ENCODE assay signal across 25 cellular contexts in genomic region chr15:96072821-96073220, GRCh38.
DNase-seq lines count a peak whose midpoint lies in the region; ATAC-seq, FAIRE-seq and TF ChIP-seq lines count a peak whose summit lies in the region.
"Had no signal": no experiment of that assay in that cellular context is flagged by ENCODE, and none has a peak within 500 bp of the region (broad histone marks: within the 10 kb centered on the region; RNA-seq: fewer than 3 reads in every experiment).

No MANE protein-coding gene starts in this region.

- BruUV-seq in HepG2 (replicated peaks; lab: Mats Ljungman, UMichigan): no TSS peak
- BruUV-seq in Panc1 (replicated peaks; lab: Mats Ljungman, UMichigan): no TSS peak

- TF ChIP-seq POLR2A in HepG2 (IDR thresholded peaks at IDR 0.05; ENCODE audit: insufficient read depth in 1 of 2, low read depth in 2 of 2, low read length in 2 of 2) (no peak), right lobe of liver (IDR thresholded peaks at IDR 0.05) (no peak), H1 (IDR thresholded peaks at IDR 0.05; ENCODE audit: control extremely low read depth in 1 of 2, low read depth in 2 of 2, low read length in 2 of 2) (no peak), GM18505 (IDR thresholded peaks at IDR 0.05; ENCODE audit: borderline replicate concordance, extremely low read depth, insufficient read depth, insufficient read length) (no peak)

- in situ Hi-C loops in HepG2 (cut with HindIII; ENCODE audit: extremely low pct_ligation_motif_present, low pct_unique_long_range_greater_than_20kb) (no loop called here), Panc1 (cut with HindIII; ENCODE audit: low pct_unique_long_range_greater_than_20kb, low sequenced_read_pairs) (no loop called here)

- CTCF ChIA-PET in HepG2 (lab: Yijun Ruan, JAX; ENCODE audit: low intra/inter-chr PET ratio, low total read pairs): no interaction called here
- CTCF ChIA-PET in Panc1 (lab: Charles Lee): no interaction called here
- CTCF ChIA-PET in H1 (lab: Charles Lee; ENCODE audit: partially characterized antibody): interaction anchor here (0.6 to 1.5 kb wide), 5 partner anchors 8 to 277 kb away, joined by 3 read pairs; no protein-coding TSS in a partner anchor

- DNase-seq in HepG2 (ENCODE audit: low spot score) (no peak), right lobe of liver (no peak), Panc1 (ENCODE audit: low read depth, low spot score) (no peak), H1 (ENCODE audit: low read depth in 1 of 2, low spot score in 2 of 2) (no peak), HuH-7 (ENCODE audit: low spot score) (no peak), OCI-M2 (lab: John Stamatoyannopoulos, UW; ENCODE audit: unreplicated experiment) (no peak)
- no peak for DNase-seq in stimulated activated naive CD8-positive, alpha-beta T cell treated with anti-CD3 and anti-CD28 coated beads, Interleukin-15, Interleukin-2, amounts not matched to agents 100 U/mL and 50 U/mL, for 24 hours
- DNase-seq: CD4-positive, CD25-positive, alpha-beta regulatory T cell; HCEC 1CT; Kasumi-1; MV-4-11; NCI-H1105; NCI-H146; NCI-H1930; NCI-H510A; NCI-H69; PC-9; Right ventricle myocardium superior; RPMI8226; T-helper 1 cell had no signal

- TF ChIP-seq CTCF in HepG2 (CRISPR knock-in tag; IDR thresholded peaks at IDR 0.05) (peak; percentile 27), right lobe of liver (IDR thresholded peaks at IDR 0.05) (no peak), Panc1 (IDR thresholded peaks at IDR 0.05) (0 out of 2 replicates have a peak, but pooled peaks have one; percentile 7), H1 (IDR thresholded peaks at IDR 0.05; ENCODE audit: control extremely low read depth in 1 of 3, insufficient read depth in 1 of 3, low read depth in 1 of 3, low read length in 3 of 3) (peak in 2 of 3 experiments; percentile 23 to 26; a peak in 2 of 4 replicates)

- no peak overlapping the region for H2BK12ac ChIP-seq in H1 (ENCODE audit: low read depth, low read length)

- POLR2A ChIA-PET in HepG2 (lab: Yijun Ruan, JAX) (no interaction called here), Panc1 (lab: Charles Lee) (no interaction called here), H1 (lab: Charles Lee; ENCODE audit: partially characterized antibody) (no interaction called here)

- no peak overlapping the region for H4K91ac ChIP-seq in H1 (replicated peaks; ENCODE audit: insufficient read length, low read length)

- H3K27ac ChIP-seq in HepG2 (ENCODE audit: extremely low read length, insufficient read depth, low read length): no peak overlapping the region
- H3K27ac ChIP-seq in right lobe of liver: no peak overlapping the region
- no peak overlapping the region for H3K27ac ChIP-seq in Panc1 (ENCODE audit: low read length)
- no peak overlapping the region for H3K27ac ChIP-seq in H1 (ENCODE audit: low read depth, low read length)
- H3K27ac ChIP-seq: BLaER1, PC-9, SJSA1 had no signal

- no peak overlapping the region for H2BK15ac ChIP-seq in H1 (ENCODE audit: low read length)

- TF ChIP-seq RAD21 in HepG2 (CRISPR knock-in tag; IDR thresholded peaks at IDR 0.05) (no peak), H1 (IDR thresholded peaks at IDR 0.05 in 1 of 2, conservative IDR thresholded peaks at IDR 0.05 in 1 of 2; ENCODE audit: low read depth in 2 of 2, low read length in 2 of 2) (peak; percentile 27 to 31; a peak in 2 of 4 replicates)

- no peak overlapping the region for H3K4ac ChIP-seq in H1 (replicated peaks; ENCODE audit: insufficient read length, low read depth, low read length)

- ATAC-seq in HepG2: no peak
- ATAC-seq in right lobe of liver: no peak
- no peak for ATAC-seq in Panc1
- no peak for ATAC-seq in stimulated activated naive CD8-positive, alpha-beta T cell treated with anti-CD3 and anti-CD28 coated beads, Interleukin-15, Interleukin-2, amounts not matched to agents 100 U/mL and 50 U/mL, for 24 hours
- no peak for ATAC-seq in GM18505 (IDR thresholded peaks at IDR 0.05; ENCODE audit: unreplicated experiment)
- ATAC-seq: GM23338 had no signal

- H4K20me1 ChIP-seq in HepG2 (ENCODE audit: insufficient read depth, low read length) (no peaks in the 10 kb centered on the region), H1 (replicated peaks in 1 of 2; ENCODE audit: control insufficient read depth in 1 of 2, insufficient read depth in 2 of 2, low read length in 2 of 2) (no peaks in the 10 kb centered on the region)
- H4K20me1 ChIP-seq: BLaER1 had no signal

- FAIRE-seq in HepG2 (lab: Jason Lieb, UNC) (no peak), H1 (lab: Jason Lieb, UNC) (no peak)
- FAIRE-seq: D721Med had no signal

- H3K23me2 ChIP-seq in H1 (ENCODE audit: low read depth, low read length): no peaks in the 10 kb centered on the region

- H2BK5ac ChIP-seq in H1 (ENCODE audit: low read depth, low read length): no peak overlapping the region

- no peak overlapping the region for H2AK5ac ChIP-seq in H1 (ENCODE audit: low read depth, low read length)

- H2AFZ ChIP-seq in HepG2 (ENCODE audit: low read length) (no peak overlapping the region), H1 (ENCODE audit: low read length) (no peak overlapping the region)
- H2AFZ ChIP-seq: GM23338, PC-9 had no signal

- H3K9me3 ChIP-seq in HepG2 (ENCODE audit: low read length): no peaks in the 10 kb centered on the region
- no peaks in the 10 kb centered on the region for H3K9me3 ChIP-seq in right lobe of liver
- no peaks in the 10 kb centered on the region for H3K9me3 ChIP-seq in Panc1 (ENCODE audit: control insufficient read depth, insufficient read depth, low read depth, low read length)
- no peaks in the 10 kb centered on the region for H3K9me3 ChIP-seq in H1 (ENCODE audit: insufficient read depth in 2 of 2, low read depth in 1 of 2, low read length in 1 of 2)
- H3K9me3 ChIP-seq: BLaER1, SJSA1 had no signal

- 43% methylated on average over 2 of the region's 2 CpGs for WGBS in HepG2 (ENCODE audit: low lambda C conversion rate)
- 81% methylated on average over 2 of the region's 2 CpGs for WGBS in right lobe of liver (ENCODE audit: insufficient coverage, low coverage, low lambda C conversion rate, missing lambda C conversion rate)
- 90% methylated on average over 2 of the region's 2 CpGs; no CpG with 5 or more reads in 1 of the 2 experiments for WGBS in H1 (ENCODE audit: extremely low coverage in 1 of 2, insufficient coverage in 1 of 2, insufficient read length in 1 of 2, insufficient replicate concordance in 2 of 2, low coverage in 1 of 2, low lambda C conversion rate in 2 of 2, missing lambda C conversion rate in 1 of 2), 2 experiments

- H4K5ac ChIP-seq in H1 (ENCODE audit: insufficient read length, low read depth, low read length): no peak overlapping the region

- H3K79me1 ChIP-seq in H1 (ENCODE audit: low read depth, low read length): no peaks in the 10 kb centered on the region

- H3K79me2 ChIP-seq in HepG2 (ENCODE audit: insufficient read depth, low read length): no peaks in the 10 kb centered on the region
- no peaks in the 10 kb centered on the region for H3K79me2 ChIP-seq in H1 (ENCODE audit: control insufficient read depth in 1 of 2, insufficient read depth in 2 of 2, low read length in 2 of 2)

- no peaks in the 10 kb centered on the region for H3K4me1 ChIP-seq in HepG2 (ENCODE audit: insufficient read depth, low read length)
- no peaks in the 10 kb centered on the region for H3K4me1 ChIP-seq in right lobe of liver
- no peaks in the 10 kb centered on the region for H3K4me1 ChIP-seq in Panc1 (ENCODE audit: control insufficient read depth, insufficient read depth, low read length)
- H3K4me1 ChIP-seq in H1 (replicated peaks in 1 of 4; ENCODE audit: control insufficient read depth in 3 of 4, insufficient read depth in 4 of 4, low read length in 3 of 4): no peaks in the 10 kb centered on the region
- H3K4me1 ChIP-seq: BLaER1 had no signal

- H3K4me2 ChIP-seq in HepG2 (ENCODE audit: low read depth, low read length) (no peak overlapping the region), H1 (ENCODE audit: insufficient read depth in 1 of 2, low read depth in 2 of 2, low read length in 2 of 2) (no peak overlapping the region)
- H3K4me2 ChIP-seq: BLaER1, GM23338, PC-9 had no signal

- no peak overlapping the region for H4K8ac ChIP-seq in H1 (ENCODE audit: extremely low read depth, insufficient read depth, low read length)

- H3K23ac ChIP-seq in H1 (ENCODE audit: insufficient read length): no peak overlapping the region

- H3K36me3 ChIP-seq in HepG2 (replicated peaks in 1 of 2; ENCODE audit: control insufficient read depth in 1 of 2, insufficient read depth in 2 of 2, low read length in 2 of 2): no peaks in the 10 kb centered on the region
- H3K36me3 ChIP-seq in right lobe of liver: no peaks in the 10 kb centered on the region
- H3K36me3 ChIP-seq in Panc1 (ENCODE audit: control insufficient read depth, insufficient read depth, low read length): no peaks in the 10 kb centered on the region
- no peaks in the 10 kb centered on the region for H3K36me3 ChIP-seq in H1 (ENCODE audit: control insufficient read depth in 2 of 4, insufficient read depth in 4 of 4, low read length in 3 of 4)
- H3K36me3 ChIP-seq: BLaER1, SJSA1 had no signal

- no peak overlapping the region for H3K14ac ChIP-seq in H1 (ENCODE audit: insufficient read length)

- H3K56ac ChIP-seq in H1 (replicated peaks; ENCODE audit: insufficient read length, low read depth, low read length): no peak overlapping the region

- H3K18ac ChIP-seq in H1 (ENCODE audit: extremely low read depth, low read length): no peak overlapping the region

- H2BK120ac ChIP-seq in H1 (replicated peaks; ENCODE audit: low read depth, low read length): no peak overlapping the region

- H3K27me3 ChIP-seq in HepG2 (ENCODE audit: control insufficient read depth in 1 of 2, insufficient read depth in 2 of 2, low read length in 2 of 2) (no peaks in the 10 kb centered on the region), right lobe of liver (no peaks in the 10 kb centered on the region), Panc1 (ENCODE audit: control insufficient read depth, insufficient read depth, low read length) (no peaks in the 10 kb centered on the region), H1 (replicated peaks in 1 of 4; ENCODE audit: control insufficient read depth in 3 of 4, extremely low read depth in 1 of 4, insufficient read depth in 3 of 4, low read length in 3 of 4) (peaks cover 0 to 4% (median 0%) of the 10 kb centered on the region in 4 experiments; a peak in 2 of 7 replicates)
- H3K27me3 ChIP-seq: BLaER1, SJSA1 had no signal

- H3K9ac ChIP-seq in HepG2 (ENCODE audit: insufficient read depth, low read depth, low read length) (no peak overlapping the region), H1 (replicated peaks in 1 of 4; ENCODE audit: extremely low read depth in 1 of 4, low read depth in 3 of 4, low read length in 3 of 4) (no peak overlapping the region)
- H3K9ac ChIP-seq: BLaER1 had no signal

- no peak overlapping the region for H2BK20ac ChIP-seq in H1 (ENCODE audit: low read length)

- intact Hi-C loops in HepG2 (cut with micrococcal nuclease; ENCODE audit: unreplicated experiment) (no loop called here), right lobe of liver (cut with DNase I) (no loop called here), Panc1 (cut with micrococcal nuclease; ENCODE audit: unreplicated experiment) (no loop called here)

- TF ChIP-seq EP300 in HepG2 (IDR thresholded peaks at IDR 0.05; ENCODE audit: low read depth in 2 of 2, low read length in 2 of 2): no peak
- TF ChIP-seq EP300 in HepG2 (CRISPR knock-in tag; IDR thresholded peaks at IDR 0.05; ENCODE audit: borderline replicate concordance): no peak
- TF ChIP-seq EP300 in H1 (IDR thresholded peaks at IDR 0.05; ENCODE audit: borderline replicate concordance in 1 of 2, low read depth in 2 of 2, low read length in 2 of 2): no peak

- H3K4me3 ChIP-seq in HepG2 (replicated peaks in 1 of 3; ENCODE audit: insufficient read depth in 1 of 3, low read depth in 2 of 3, low read length in 3 of 3) (no peak overlapping the region), right lobe of liver (no peak overlapping the region), Panc1 (ENCODE audit: low read depth in 2 of 2, low read length in 2 of 2) (no peak overlapping the region), H1 (ENCODE audit: extremely low read depth in 1 of 4, insufficient read depth in 2 of 4, low read depth in 3 of 4, low read length in 4 of 4) (no peak overlapping the region)
- H3K4me3 ChIP-seq: BLaER1, GM23338, PC-9, SJSA1 had no signal

Comparison
In these comparisons a context has a peak if more than half of its experiments do, and no peak if none do; other contexts are left out.
1. CTCF ChIP-seq: peak in HepG2 (single experiment), Panc1 (single experiment) and H1 (2 of 3); none in right lobe of liver (0 of 4).
2. Of the 41 proteins assayed by ChIP-seq in both HepG2 and H1: peak only in HepG2: none; only in H1: RAD21; in both: CTCF; in neither: 39.